In the genomic region with DNA sequence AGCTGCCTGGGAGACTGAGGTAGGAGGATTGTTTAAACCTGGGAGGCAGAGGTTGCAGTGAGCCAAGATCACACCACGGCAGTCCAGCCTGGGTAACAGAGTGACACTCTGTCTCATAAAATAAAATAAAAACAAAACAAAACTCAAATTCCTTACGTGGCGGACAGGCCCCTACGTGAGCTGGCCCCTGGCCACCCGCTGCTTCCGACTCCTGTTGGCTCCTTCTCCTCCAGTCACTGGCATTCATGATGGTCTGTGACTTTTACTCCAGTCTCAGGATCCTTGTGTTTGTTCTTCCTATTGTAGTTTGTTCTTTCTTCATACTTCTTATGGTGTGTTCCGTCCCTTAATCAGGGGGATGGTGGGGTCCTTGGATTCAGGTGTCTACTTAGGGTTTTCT, we compare ENCODE assay signal across 20 cellular contexts. TPM values are rescaled to one million over a fixed set of nuclear protein-coding genes. Genes with fewer than 3 reads are reported as not detected.
DNase-seq lines count a peak whose midpoint lies in the region; ATAC-seq and TF ChIP-seq lines count a peak whose summit lies in the region.
"Had no signal": no experiment of that assay in that cellular context is flagged by ENCODE, and none has a peak within 500 bp of the region (broad histone marks: within the 10 kb centered on the region; RNA-seq: fewer than 3 reads in every experiment).

No MANE protein-coding gene starts in this region.

- H3K27me3 Mint-ChIP-seq in Caco-2 (ENCODE audit: insufficient read depth, unreplicated experiment) (no peaks in the 10 kb centered on the region), nephron progenitor cell (ENCODE audit: low read depth, poor library complexity) (no peaks in the 10 kb centered on the region)
- H3K27me3 Mint-ChIP-seq: CD4-positive, alpha-beta memory T cell; CD8-positive, alpha-beta memory T cell had no signal

- H3K4me1 ChIP-seq in Caco-2 (peaks cover 35% of the 10 kb centered on the region), HEK293 (ENCODE audit: control insufficient read depth, insufficient read depth, low read length) (peaks cover 10% of the 10 kb centered on the region), prostate gland (replicated peaks) (no peaks in the 10 kb centered on the region), spleen (no peaks in the 10 kb centered on the region)
- H3K4me1 ChIP-seq: BE2C, BLaER1 had no signal

- TF ChIP-seq POLR2A in prostate gland (IDR thresholded peaks at IDR 0.05) (no peak), spleen (IDR thresholded peaks at IDR 0.05) (no peak)

- no peak overlapping the region for H3K4me3 ChIP-seq in Caco-2 (ENCODE audit: low read depth, low read length)
- no peak overlapping the region for H3K4me3 ChIP-seq in HEK293 (ENCODE audit: low read depth, low read length)
- no peak overlapping the region for H3K4me3 ChIP-seq in prostate gland
- no peak overlapping the region for H3K4me3 ChIP-seq in spleen
- H3K4me3 ChIP-seq: BLaER1 had no signal

- DNase-seq in Caco-2 = no peak
- no peak for DNase-seq in nephron progenitor cell
- peak; percentile 11 for DNase-seq in prostate gland (ENCODE audit: low spot score)
- DNase-seq in spleen = no peak
- no peak for DNase-seq in left ventricle myocardium superior
- DNase-seq: 8988T; ACHN; BE2C; C1 segment of cervical spinal cord; Calu3; CD4-positive, alpha-beta memory T cell; CD4-positive, CD25-positive, alpha-beta regulatory T cell; CD8-positive, alpha-beta memory T cell; COR-L47; DMS79 treated with DMSO at 0.1 percent for 48 hours; GF-D8 had no signal

- BruUV-seq in Caco-2 (replicated peaks; lab: Mats Ljungman, UMichigan) = no TSS peak

- peaks cover 44% of the 10 kb centered on the region for H3K4me1 Mint-ChIP-seq in Caco-2 (ENCODE audit: low read depth, unreplicated experiment)
- peaks cover 44% of the 10 kb centered on the region for H3K4me1 Mint-ChIP-seq in nephron progenitor cell
- H3K4me1 Mint-ChIP-seq: CD14-positive monocyte; CD4-positive, alpha-beta memory T cell; CD4-positive, CD25-positive, alpha-beta regulatory T cell; CD8-positive, alpha-beta memory T cell had no signal

- H3K9me3 Mint-ChIP-seq in Caco-2 (ENCODE audit: unreplicated experiment) = no peaks in the 10 kb centered on the region
- peaks cover 3% of the 10 kb centered on the region for H3K9me3 Mint-ChIP-seq in nephron progenitor cell
- H3K9me3 Mint-ChIP-seq: CD8-positive, alpha-beta memory T cell had no signal

- H3K4me3 Mint-ChIP-seq in Caco-2 (ENCODE audit: unreplicated experiment) (no peak overlapping the region), nephron progenitor cell (no peak overlapping the region)
- H3K4me3 Mint-ChIP-seq: CD14-positive monocyte; CD4-positive, alpha-beta memory T cell; CD4-positive, CD25-positive, alpha-beta regulatory T cell; CD8-positive, alpha-beta memory T cell had no signal

- intact Hi-C loops in Caco-2 (cut with micrococcal nuclease; ENCODE audit: unreplicated experiment) = no loop called here
- intact Hi-C loops in prostate gland (cut with DNase I) = no loop called here
- intact Hi-C loops in spleen (cut with DNase I; ENCODE audit: low total_unique reads) = no loop called here
- intact Hi-C loops in left ventricle myocardium superior (cut with micrococcal nuclease) = no loop called here

- no peak overlapping the region for H3K27ac ChIP-seq in HEK293 (ENCODE audit: extremely low read depth, low read depth, low read length)
- no peak overlapping the region for H3K27ac ChIP-seq in prostate gland
- H3K27ac ChIP-seq in spleen = no peak overlapping the region
- H3K27ac ChIP-seq: BLaER1 had no signal

- H3K27ac Mint-ChIP-seq in Caco-2 (ENCODE audit: unreplicated experiment) = peak overlapping the region; percentile 94
- H3K27ac Mint-ChIP-seq in nephron progenitor cell = peak overlapping the region; percentile 82
- H3K27ac Mint-ChIP-seq: CD14-positive monocyte; CD4-positive, CD25-positive, alpha-beta regulatory T cell had no signal

- H3K27me3 ChIP-seq in Caco-2 (replicated peaks; ENCODE audit: control insufficient read depth, insufficient read depth, low read length) (no peaks in the 10 kb centered on the region), prostate gland (replicated peaks; ENCODE audit: insufficient read depth) (no peaks in the 10 kb centered on the region), spleen (replicated peaks in 1 of 7) (no peaks in the 10 kb centered on the region)
- H3K27me3 ChIP-seq: BE2C, BLaER1 had no signal

- no peak for TF ChIP-seq CTCF in Caco-2 (IDR thresholded peaks at IDR 0.05; ENCODE audit: insufficient read depth in 1 of 2, low read depth in 1 of 2, low read length in 1 of 2, severe bottlenecking in 1 of 2, unreplicated experiment in 1 of 2)
- no peak for TF ChIP-seq CTCF in HEK293 (tag by site-specific recombination; IDR thresholded peaks at IDR 0.05)
- no peak for TF ChIP-seq CTCF in nephron progenitor cell (IDR thresholded peaks at IDR 0.05)
- no peak for TF ChIP-seq CTCF in prostate gland (IDR thresholded peaks at IDR 0.05)
- TF ChIP-seq CTCF in spleen (IDR thresholded peaks at IDR 0.05 in 8 of 11, conservative IDR thresholded peaks at IDR 0.05 in 3 of 11) = no peak

- H3K9me3 ChIP-seq in Caco-2 (no peaks in the 10 kb centered on the region), HEK293 (ENCODE audit: control insufficient read depth, insufficient read depth, low read depth, low read length) (no peaks in the 10 kb centered on the region), prostate gland (no peaks in the 10 kb centered on the region), spleen (no peaks in the 10 kb centered on the region)
- H3K9me3 ChIP-seq: BE2C, BLaER1 had no signal

- ATAC-seq in left ventricle myocardium superior = no peak
- no peak for ATAC-seq in HG03175 (IDR thresholded peaks at IDR 0.05; ENCODE audit: unreplicated experiment)

- CTCF ChIA-PET in Caco-2 (lab: Charles Lee) = no interaction called here
- CTCF ChIA-PET in HEK293 (lab: Yijun Ruan, JAX) = interaction anchor here (1.2 to 2.8 kb wide), 2 partner anchors 17 to 18 kb away, joined by 4 to 19 read pairs; no protein-coding TSS in a partner anchor

- 57% methylated on average over 7 of the region's 7 CpGs for WGBS in prostate gland
- WGBS in spleen, 5 donors = 84 to 97% (median 90%) methylated on average over 7 of the region's 7 CpGs

- H3K36me3 ChIP-seq in Caco-2 (ENCODE audit: control insufficient read depth, insufficient read depth, low read length) (no peaks in the 10 kb centered on the region), HEK293 (ENCODE audit: control insufficient read depth in 2 of 2, insufficient read depth in 1 of 2, low read length in 2 of 2) (no peaks in the 10 kb centered on the region), prostate gland (no peaks in the 10 kb centered on the region), spleen (no peaks in the 10 kb centered on the region)
- H3K36me3 ChIP-seq: BE2C, BLaER1 had no signal

- POLR2A ChIA-PET in Caco-2 (lab: Charles Lee) (no interaction called here), HEK293 (lab: Yijun Ruan, JAX) (no interaction called here)

- H3K36me3 Mint-ChIP-seq in Caco-2 (ENCODE audit: insufficient read depth, unreplicated experiment) (peaks cover 7% of the 10 kb centered on the region), nephron progenitor cell (ENCODE audit: low read depth) (no peaks in the 10 kb centered on the region)
- H3K36me3 Mint-ChIP-seq: CD14-positive monocyte; CD4-positive, alpha-beta memory T cell; CD4-positive, CD25-positive, alpha-beta regulatory T cell had no signal

TF ChIP-seq in HEK293, 187 proteins besides CTCF, POLR2A, EP300 and RAD21 (continues in another document):
- TF ChIP-seq ZNF830 (tag by site-specific recombination; IDR thresholded peaks at IDR 0.05; ENCODE audit: low read depth) (no peak), ZNF121 (tag by site-specific recombination; IDR thresholded peaks at IDR 0.05) (no peak), ZNF138 (tag by site-specific recombination; IDR thresholded peaks at IDR 0.05; ENCODE audit: borderline replicate concordance) (no peak), ZNF211 (tag by site-specific recombination; IDR thresholded peaks at IDR 0.05; ENCODE audit: low read depth) (no peak), ZNF391 (tag by site-specific recombination; IDR thresholded peaks at IDR 0.05; ENCODE audit: borderline replicate concordance, low read depth) (no peak), ZNF280D (tag by site-specific recombination; IDR thresholded peaks at IDR 0.05) (no peak), PRDM1 (tag by site-specific recombination; IDR thresholded peaks at IDR 0.05) (no peak), ZSCAN30 (tag by site-specific recombination; IDR thresholded peaks at IDR 0.05) (no peak)

RNA-seq across cellular contexts. Expression of gene ZFR, which starts 28.5 kb away (rescaled TPM):
- total RNA-seq in Caco-2 (2022) (75.1 and 78.3 TPM in 2 replicates), prostate gland (10 to 100 TPM; 69.0 to 73.7 TPM), spleen (10 to 100 TPM; 48.0 to 74.5 (median 53.3) TPM), left ventricle myocardium superior (51.6 TPM)
- 10 to 100 TPM; 25.1 to 29.8 (median 26.5) TPM for polyA plus RNA-seq in spleen
